ENCODE assay signal across 8 cellular contexts in the genomic region with DNA sequence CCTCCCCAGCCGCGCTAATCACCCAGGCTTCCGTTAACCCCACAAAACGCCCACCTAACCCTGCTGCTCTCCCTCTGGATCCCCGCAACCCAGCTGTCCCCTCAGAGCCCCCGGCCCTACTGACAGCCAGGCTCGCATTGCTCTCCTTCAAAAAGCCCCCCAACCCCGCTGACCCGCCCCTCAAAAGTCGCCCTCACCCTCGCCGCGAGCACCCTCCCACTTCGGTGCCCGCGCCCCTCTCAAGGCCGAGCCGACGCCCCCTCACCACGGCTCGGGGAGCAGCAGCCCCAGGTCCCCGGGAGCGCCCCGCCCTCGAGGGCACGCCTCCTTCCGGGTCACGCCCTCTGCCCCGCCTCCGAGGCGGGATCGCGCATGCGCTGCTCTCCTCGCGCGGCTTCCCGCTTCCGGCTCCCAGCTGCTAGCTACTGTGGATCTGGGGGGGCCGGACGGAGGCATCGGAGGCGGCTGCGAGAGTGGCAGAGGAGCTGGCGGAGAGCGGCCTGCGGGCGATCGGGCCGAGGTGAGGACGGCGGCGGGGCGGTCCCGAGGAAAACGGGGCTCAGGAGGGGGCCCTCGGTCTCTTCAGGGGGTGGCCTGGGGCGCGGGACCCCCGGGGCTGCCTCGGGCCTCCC. TPM values are rescaled to one million over a fixed set of nuclear protein-coding genes. Genes with fewer than 3 reads are reported as not detected.
DNase-seq lines count a peak whose midpoint lies in the region; ATAC-seq and TF ChIP-seq lines count a peak whose summit lies in the region.

No MANE protein-coding gene starts in this region.

- H4K20me1 ChIP-seq in fibroblast of lung (ENCODE audit: control insufficient read depth, extremely low read depth, insufficient read depth, low read length): no peaks in the 10 kb centered on the region

- peak; percentile 91 to 95 for TF ChIP-seq POLR2A in Peyer's patch (IDR thresholded peaks at IDR 0.05)

- no peaks in the 10 kb centered on the region for H3K27me3 Mint-ChIP-seq in activated T-helper 17 cell treated with anti-CD3 and anti-CD28 coated beads, Interleukin-2, amount 50 U/mL, for 72 hours
- H3K27me3 Mint-ChIP-seq in naive thymus-derived CD4-positive, alpha-beta T cell: no peaks in the 10 kb centered on the region

- CTCF ChIA-PET in naive thymus-derived CD4-positive, alpha-beta T cell (lab: Charles Lee): interaction anchor here (0.7 kb wide), 1 partner anchor 45 kb away, joined by 3 read pairs; no protein-coding TSS in a partner anchor

- peaks cover 19% of the 10 kb centered on the region for H3K4me1 Mint-ChIP-seq in activated T-helper 17 cell treated with anti-CD3 and anti-CD28 coated beads, Interleukin-2, amount 50 U/mL, for 72 hours
- peaks cover 15 to 64% (median 50%) of the 10 kb centered on the region in 7 donors for H3K4me1 Mint-ChIP-seq in naive thymus-derived CD4-positive, alpha-beta T cell

- DNase-seq in DMS 273 (lab: John Stamatoyannopoulos, UW; ENCODE audit: unreplicated experiment) (peak; percentile 93), Peyer's patch (peak; percentile 83 to 96 (median 94)), fibroblast of lung (ENCODE audit: low read depth in 2 of 2) (peak; percentile 82 to 89)
- DNase-seq in naive thymus-derived CD4-positive, alpha-beta T cell: peak; percentile 85 to 99 (median 91)
- peak; percentile 73 to 84 for DNase-seq in stimulated activated CD8-positive, alpha-beta memory T cell treated with anti-CD3 and anti-CD28 coated beads, Interleukin-7, amount 100 ng/mL, for 48 hours (ENCODE audit: extremely low read depth in 1 of 2, low read depth in 1 of 2)

- TF ChIP-seq CTCF in Peyer's patch (IDR thresholded peaks at IDR 0.05) (no peak), fibroblast of lung (conservative IDR thresholded peaks at IDR 0.05 in 1 of 2, IDR thresholded peaks at IDR 0.05 in 1 of 2; ENCODE audit: low read depth in 1 of 2, low read length in 2 of 2) (peak in 1 of 2 donors; percentile 4)

- peak overlapping the region; percentile 91 for H3K4me3 Mint-ChIP-seq in activated T-helper 17 cell treated with anti-CD3 and anti-CD28 coated beads, Interleukin-2, amount 50 U/mL, for 72 hours
- H3K4me3 Mint-ChIP-seq in naive thymus-derived CD4-positive, alpha-beta T cell: peak overlapping the region; percentile 67 to 91 (median 84)

- H3K4me3 ChIP-seq in Peyer's patch (peak overlapping the region; percentile 67 to 91 (median 82)), fibroblast of lung (replicated peaks in 1 of 4; ENCODE audit: control extremely low read depth in 1 of 4, insufficient read depth in 1 of 4, low read depth in 3 of 4, low read length in 4 of 4) (peak overlapping the region; percentile 57 to 95 (median 86))
- peak overlapping the region; percentile 46 for H3K4me3 ChIP-seq in naive thymus-derived CD4-positive, alpha-beta T cell (ENCODE audit: low read length)

- H3K79me2 ChIP-seq in fibroblast of lung (ENCODE audit: control insufficient read depth, insufficient read depth, low read length): peaks cover 15% of the 10 kb centered on the region

- peak; percentile 46 for ATAC-seq in GM21717 (IDR thresholded peaks at IDR 0.05; ENCODE audit: unreplicated experiment)
- ATAC-seq in activated T-helper 17 cell treated with anti-CD3 and anti-CD28 coated beads, Interleukin-2, amount 50 U/mL, for 72 hours (replicated peaks): peak; percentile 92
- peak; percentile 94 for ATAC-seq in naive thymus-derived CD4-positive, alpha-beta T cell

- H3K4me1 ChIP-seq in Peyer's patch (peaks cover 0 to 55% (median 6%) of the 10 kb centered on the region in 4 donors), fibroblast of lung (ENCODE audit: control insufficient read depth, extremely low read depth, insufficient read depth, low read length) (peaks cover 7% of the 10 kb centered on the region)
- peaks cover 5 to 32% of the 10 kb centered on the region in 2 donors for H3K4me1 ChIP-seq in naive thymus-derived CD4-positive, alpha-beta T cell (ENCODE audit: control insufficient read depth in 2 of 2, insufficient read depth in 2 of 2, low read length in 2 of 2)

- H3K27me3 ChIP-seq in Peyer's patch (no peaks in the 10 kb centered on the region), fibroblast of lung (ENCODE audit: control insufficient read depth, insufficient read depth, low read length) (no peaks in the 10 kb centered on the region)
- no peaks in the 10 kb centered on the region for H3K27me3 ChIP-seq in naive thymus-derived CD4-positive, alpha-beta T cell (ENCODE audit: control insufficient read depth in 2 of 2, insufficient read depth in 2 of 2, low read length in 2 of 2)

- POLR2A ChIA-PET in naive thymus-derived CD4-positive, alpha-beta T cell (lab: Charles Lee): interaction anchor here (0.6 to 1.8 kb wide), 5 partner anchors 15 to 913 kb away, joined by 3 to 7 read pairs (median 3); a partner anchor contains a TSS

- peak overlapping the region; percentile 79 for H3K9ac ChIP-seq in fibroblast of lung (ENCODE audit: insufficient read depth, low read length)

- peak overlapping the region; percentile 95 for H3K4me2 ChIP-seq in fibroblast of lung (ENCODE audit: extremely low read depth, insufficient read depth, low read length)

- H3K9me3 ChIP-seq in KOPT-K1 (ENCODE audit: insufficient read depth, low read length, poor library complexity, severe bottlenecking) (no peaks in the 10 kb centered on the region), Peyer's patch (no peaks in the 10 kb centered on the region), fibroblast of lung (ENCODE audit: control insufficient read depth, insufficient read depth, low read depth, low read length) (no peaks in the 10 kb centered on the region)
- no peaks in the 10 kb centered on the region for H3K9me3 ChIP-seq in naive thymus-derived CD4-positive, alpha-beta T cell (ENCODE audit: control insufficient read depth in 2 of 3, low read length in 3 of 3)

- H3K9me3 Mint-ChIP-seq in activated T-helper 17 cell treated with anti-CD3 and anti-CD28 coated beads, Interleukin-2, amount 50 U/mL, for 72 hours: no peaks in the 10 kb centered on the region
- peaks cover 0 to 3% (median 0%) of the 10 kb centered on the region in 11 donors for H3K9me3 Mint-ChIP-seq in naive thymus-derived CD4-positive, alpha-beta T cell

- peak overlapping the region; percentile 63 for H3K27ac ChIP-seq in KOPT-K1 (ENCODE audit: low read depth, low read length, poor library complexity, severe bottlenecking)
- peak overlapping the region; percentile 80 to 91 (median 86) for H3K27ac ChIP-seq in Peyer's patch
- peak overlapping the region; percentile 53 for H3K27ac ChIP-seq in fibroblast of lung (ENCODE audit: insufficient read depth, low read length)
- peak overlapping the region; percentile 69 for H3K27ac ChIP-seq in naive thymus-derived CD4-positive, alpha-beta T cell (ENCODE audit: low read depth, low read length)

- peak overlapping the region; percentile 68 for H3K27ac Mint-ChIP-seq in activated T-helper 17 cell treated with anti-CD3 and anti-CD28 coated beads, Interleukin-2, amount 50 U/mL, for 72 hours
- peak overlapping the region; percentile 50 to 85 (median 80) for H3K27ac Mint-ChIP-seq in naive thymus-derived CD4-positive, alpha-beta T cell

- H2AFZ ChIP-seq in fibroblast of lung (ENCODE audit: low read length): peak overlapping the region; percentile 64

- H3K36me3 ChIP-seq in KOPT-K1 (ENCODE audit: insufficient read depth, low read length) (peaks cover 45% of the 10 kb centered on the region), Peyer's patch (no peaks in the 10 kb centered on the region), fibroblast of lung (ENCODE audit: control insufficient read depth, insufficient read depth, low read length) (no peaks in the 10 kb centered on the region)
- H3K36me3 ChIP-seq in naive thymus-derived CD4-positive, alpha-beta T cell (ENCODE audit: control insufficient read depth in 2 of 3, insufficient read depth in 3 of 3, low read length in 3 of 3): peaks cover 0 to 36% (median 13%) of the 10 kb centered on the region in 3 experiments

- intact Hi-C loops in naive thymus-derived CD4-positive, alpha-beta T cell (cut with micrococcal nuclease): loop anchor here (1.0 to 5.0 kb wide), 3 partner anchors 48 to 140 kb away; a partner anchor contains a TSS

- peaks cover 48% of the 10 kb centered on the region for H3K36me3 Mint-ChIP-seq in activated T-helper 17 cell treated with anti-CD3 and anti-CD28 coated beads, Interleukin-2, amount 50 U/mL, for 72 hours (ENCODE audit: low read depth)
- peaks cover 0 to 23% (median 13%) of the 10 kb centered on the region in 5 donors for H3K36me3 Mint-ChIP-seq in naive thymus-derived CD4-positive, alpha-beta T cell

RNA-seq across cellular contexts. Expression of a gene that starts 46.1 kb away (rescaled TPM):
- total RNA-seq in Peyer's patch: 100 to 1,000 TPM in 3 of 4 donors, 10 to 100 TPM in 1; 75.9 to 139 (median 111) TPM
- 10 to 100 TPM; 47.8 to 58.6 TPM for total RNA-seq in activated T-helper 17 cell treated with anti-CD3 and anti-CD28 coated beads, Interleukin-2, amount 50 U/mL, for 72 hours
- total RNA-seq in fibroblast of lung: 33.1 and 45.1 TPM in 2 replicates
- 6.1 and 7.8 TPM in 2 replicates for polyA plus RNA-seq in fibroblast of lung
- 19.8 and 20.8 TPM in 2 replicates for polyA plus RNA-seq in fibroblast of lung (2012)
- 5.6 and 11.1 TPM in 2 replicates for polyA minus RNA-seq in fibroblast of lung (ENCODE audit: low replicate concordance)
- total RNA-seq in naive thymus-derived CD4-positive, alpha-beta T cell: 100 to 1,000 TPM in 4 of 5 experiments, 10 to 100 TPM in 1; 53.0 to 132 (median 130) TPM
- 10 to 100 TPM in 1 of 2 donors, 1 to 10 TPM in 1; 3.9 to 14.4 TPM for polyA plus RNA-seq in naive thymus-derived CD4-positive, alpha-beta T cell

Comparison
In these comparisons a context has a peak if more than half of its experiments do, and no peak if none do; other contexts are left out.
1. Peak in every context shown above with its lines: DNase-seq, ATAC-seq, H3K4me3 ChIP-seq and H3K27ac ChIP-seq.